35 cellular contexts compared by ENCODE assay signal in the genomic region with DNA sequence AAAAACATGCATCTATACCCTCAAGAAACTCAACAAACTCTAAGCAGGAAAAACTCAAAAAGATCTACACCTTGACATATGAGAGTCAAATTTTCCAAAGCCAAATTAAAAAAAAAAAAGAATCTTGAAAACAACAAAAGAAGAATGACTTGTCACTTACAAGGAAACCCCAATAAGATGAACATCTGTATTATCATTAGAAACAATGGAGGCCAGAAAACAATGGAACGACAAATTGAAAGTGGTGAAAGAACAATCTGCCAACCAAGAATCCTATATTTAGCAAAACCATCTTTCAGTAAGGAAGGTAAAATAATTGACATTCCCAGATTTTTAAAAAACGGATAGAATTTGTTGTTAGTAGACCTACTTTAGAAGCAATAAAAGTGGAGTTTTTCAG.
"Had no signal": no experiment of that assay in that cellular context is flagged by ENCODE, and none has a peak within 500 bp of the region (broad histone marks: within the 10 kb centered on the region; RNA-seq: fewer than 3 reads in every experiment).

No MANE protein-coding gene starts in this region.

- H3K4me3 Mint-ChIP-seq: activated B cell treated with CpG ODN at 0.5 μM for 24 hours; activated CD4-positive, alpha-beta memory T cell treated with anti-CD3 and anti-CD28 coated beads for 36 hours; activated CD4-positive, alpha-beta T cell treated with anti-CD3 and anti-CD28 coated beads, Interleukin-2, amount 10 ng/mL, durations not matched to agents 24 days and 14 days; activated CD8-positive, alpha-beta T cell treated with anti-CD3 and anti-CD28 coated beads for 36 hours; activated naive CD4-positive, alpha-beta T cell treated with anti-CD3 and anti-CD28 coated beads for 36 hours; activated naive CD8-positive, alpha-beta T cell treated with anti-CD3 and anti-CD28 coated beads for 36 hours; activated T-cell treated with anti-CD3 and anti-CD28 coated beads, Interleukin-2, amount 50 U/mL, for 4 hours; activated T-cell treated with anti-CD3 and anti-CD28 coated beads, Interleukin-2, amount 50 U/mL, for 72 hours; activated T-helper 1 cell treated with anti-CD3 and anti-CD28 coated beads, Interleukin-12 subunit alpha, Interleukin-12 subunit beta, Interleukin-2, Interleukin-4 antibody, amounts not matched to agents 30 ng/mL and 10 ng/mL and 1 ng/mL, durations not matched to agents 14 hours and 24 hours and 36 hours; activated T-helper 17 cell treated with anti-CD3 and anti-CD28 coated beads, Interleukin-2, amount 50 U/mL, for 72 hours; T-helper 1 cell treated with Interleukin-12 subunit alpha and Interleukin-12 subunit beta and Interleukin-4 antibody, amounts not matched to agents 30 μg/mL and 1 μg/mL, for 36 hours; T-helper 2 cell treated with Interferon-gamma antibody and Interleukin-4, amounts not matched to agents 5 μg/mL and 100 μg/mL, for 36 hours had no signal

- H3K9me3 ChIP-seq: body of pancreas had no signal

- H3K4me1 ChIP-seq: adrenal gland, body of pancreas, breast epithelium had no signal

- H3K27me3 ChIP-seq: adrenal gland, body of pancreas, brain microvascular endothelial cell, breast epithelium had no signal

- H3K4me3 ChIP-seq: adrenal gland, body of pancreas, breast epithelium had no signal

- H3K36me3 ChIP-seq: adrenal gland, brain microvascular endothelial cell, breast epithelium had no signal

- DNase-seq: activated B cell treated with CpG ODN at 0.5 μM for 24 hours; activated CD4-positive, alpha-beta memory T cell treated with anti-CD3 and anti-CD28 coated beads for 36 hours; activated CD4-positive, alpha-beta T cell treated with anti-CD3 and anti-CD28 coated beads for 4 hours; activated CD4-positive, alpha-beta T cell treated with anti-CD3 and anti-CD28 coated beads, Interleukin-2, amount 10 ng/mL, durations not matched to agents 24 days and 14 days; activated CD4-positive, alpha-beta T cell treated with anti-CD3 and anti-CD28 coated beads, Interleukin-2, amount 50 U/mL, for 1 hour; activated CD4-positive, alpha-beta T cell treated with anti-CD3 and anti-CD28 coated beads, Interleukin-2, amount 50 U/mL, for 4 hours; activated CD4-positive, CD25-positive, alpha-beta regulatory T cell treated with anti-CD3 and anti-CD28 coated beads, Interleukin-2, amount 50 U/mL, for 72 hours; activated CD8-positive, alpha-beta memory T cell treated with anti-CD3 and anti-CD28 coated beads, Interleukin-2, amount 50 U/mL, for 4 hours; activated CD8-positive, alpha-beta T cell treated with anti-CD3 and anti-CD28 coated beads for 36 hours; activated effector memory CD4-positive, alpha-beta T cell treated with anti-CD3 and anti-CD28 coated beads, Interleukin-2, amount 50 U/mL, for 16 hours; activated gamma-delta T cell treated with Interleukin-2 at 50 U/mL for 16 hours; activated naive CD4-positive, alpha-beta T cell; activated naive CD4-positive, alpha-beta T cell treated with anti-CD3 and anti-CD28 coated beads for 36 hours; activated naive CD4-positive, alpha-beta T cell treated with anti-CD3 and anti-CD28 coated beads, Interleukin-2, amount 50 U/mL, for 16 hours; activated naive CD8-positive, alpha-beta T cell treated with anti-CD3 and anti-CD28 coated beads for 36 hours; activated T-cell treated with anti-CD3 and anti-CD28 coated beads for 4 hours; activated T-cell treated with anti-CD3 and anti-CD28 coated beads, Interleukin-2, amount 50 U/mL, for 1 hour; activated T-cell treated with anti-CD3 and anti-CD28 coated beads, Interleukin-2, amount 50 U/mL, for 4 hours; activated T-cell treated with anti-CD3 and anti-CD28 coated beads, Interleukin-2, amount 50 U/mL, for 72 hours; adrenal gland; amniotic stem cell; aorta; body of pancreas; brain microvascular endothelial cell; central memory CD4-positive, alpha-beta T cell; T-helper 2 cell; T-helper 9 cell had no signal

- H3K27ac ChIP-seq: adrenal gland, body of pancreas, brain microvascular endothelial cell, breast epithelium, VCaP had no signal

- H3K36me3 Mint-ChIP-seq: activated CD4-positive, alpha-beta memory T cell treated with anti-CD3 and anti-CD28 coated beads for 36 hours; activated naive CD8-positive, alpha-beta T cell treated with anti-CD3 and anti-CD28 coated beads for 36 hours had no signal

- H3K27me3 Mint-ChIP-seq: activated B cell treated with CpG ODN at 0.5 μM for 24 hours; activated CD4-positive, alpha-beta memory T cell treated with anti-CD3 and anti-CD28 coated beads for 36 hours; activated CD4-positive, alpha-beta T cell treated with anti-CD3 and anti-CD28 coated beads, Interleukin-2, amount 10 ng/mL, durations not matched to agents 24 days and 14 days; activated CD8-positive, alpha-beta T cell treated with anti-CD3 and anti-CD28 coated beads for 36 hours; activated naive CD8-positive, alpha-beta T cell treated with anti-CD3 and anti-CD28 coated beads for 36 hours; activated T-helper 17 cell treated with anti-CD3 and anti-CD28 coated beads, Interleukin-2, amount 50 U/mL, for 72 hours had no signal

- H3K4me1 Mint-ChIP-seq: activated B cell treated with CpG ODN at 0.5 μM for 24 hours; activated CD4-positive, alpha-beta T cell treated with anti-CD3 and anti-CD28 coated beads, Interleukin-2, amount 10 ng/mL, durations not matched to agents 24 days and 14 days; activated naive CD8-positive, alpha-beta T cell treated with anti-CD3 and anti-CD28 coated beads for 36 hours; activated T-helper 17 cell treated with anti-CD3 and anti-CD28 coated beads, Interleukin-2, amount 50 U/mL, for 72 hours had no signal

- FAIRE-seq: astrocyte had no signal

- ATAC-seq: activated CD8-positive, alpha-beta T cell treated with anti-CD3 and anti-CD28 coated beads for 36 hours; activated naive CD4-positive, alpha-beta T cell treated with anti-CD3 and anti-CD28 coated beads, Interleukin-2, amount 50 U/mL, for 72 hours; activated T-cell treated with anti-CD3 and anti-CD28 coated beads, Interleukin-2, amount 50 U/mL, for 4 hours; activated T-cell treated with anti-CD3 and anti-CD28 coated beads, Interleukin-2, amount 50 U/mL, for 72 hours; activated T-helper 17 cell treated with anti-CD3 and anti-CD28 coated beads, Interleukin-2, amount 50 U/mL, for 72 hours; body of pancreas had no signal

- H3K27ac Mint-ChIP-seq: activated B cell treated with CpG ODN at 0.5 μM for 24 hours; activated CD4-positive, alpha-beta memory T cell treated with anti-CD3 and anti-CD28 coated beads for 36 hours; activated CD4-positive, alpha-beta T cell treated with anti-CD3 and anti-CD28 coated beads, Interleukin-2, amount 10 ng/mL, durations not matched to agents 24 days and 14 days; activated CD8-positive, alpha-beta T cell treated with anti-CD3 and anti-CD28 coated beads for 36 hours; activated naive CD4-positive, alpha-beta T cell treated with anti-CD3 and anti-CD28 coated beads for 36 hours; activated naive CD8-positive, alpha-beta T cell treated with anti-CD3 and anti-CD28 coated beads for 36 hours; activated T-cell treated with anti-CD3 and anti-CD28 coated beads, Interleukin-2, amount 50 U/mL, for 72 hours; activated T-helper 1 cell treated with anti-CD3 and anti-CD28 coated beads, Interleukin-12 subunit alpha, Interleukin-12 subunit beta, Interleukin-2, Interleukin-4 antibody, amounts not matched to agents 30 ng/mL and 10 ng/mL and 1 ng/mL, durations not matched to agents 14 hours and 24 hours and 36 hours; activated T-helper 17 cell treated with anti-CD3 and anti-CD28 coated beads, Interleukin-2, amount 50 U/mL, for 72 hours; T-helper 1 cell treated with Interleukin-12 subunit alpha and Interleukin-12 subunit beta and Interleukin-4 antibody, amounts not matched to agents 30 μg/mL and 1 μg/mL, for 36 hours; T-helper 2 cell treated with Interferon-gamma antibody and Interleukin-4, amounts not matched to agents 5 μg/mL and 100 μg/mL, for 36 hours had no signal
